ENCODE assay signal across 8 cellular contexts in the genomic region with DNA sequence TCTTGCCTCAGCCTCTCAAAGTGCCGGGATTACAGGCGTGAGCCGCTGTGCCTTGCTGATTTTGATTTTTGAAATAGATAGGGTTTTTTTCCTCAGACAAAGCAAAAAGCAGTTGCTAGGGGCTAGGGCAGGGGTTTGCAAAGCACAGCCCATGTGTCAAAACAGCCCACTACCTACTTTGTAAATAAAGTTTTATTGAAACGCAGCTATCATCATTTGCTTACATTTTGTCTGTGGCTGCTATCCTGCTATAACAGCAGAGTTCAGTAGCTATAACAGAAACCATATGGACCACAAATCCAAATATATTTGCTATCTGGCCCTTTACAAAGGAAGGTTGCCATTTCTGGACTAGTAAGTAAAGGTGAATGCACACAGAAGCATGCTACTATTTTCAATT.
"Had no signal": no experiment of that assay in that cellular context is flagged by ENCODE, and none has a peak within 500 bp of the region (broad histone marks: within the 10 kb centered on the region; RNA-seq: fewer than 3 reads in every experiment).

No MANE protein-coding gene starts in this region.

- H3K4me3 ChIP-seq: HAP-1 had no signal

- H3K27ac Mint-ChIP-seq: HFFc6, IgD-negative memory B cell had no signal

- DNase-seq: GOT3, H7, HFFc6, KG1 had no signal

- H3K9me3 ChIP-seq: HAP-1 had no signal

- H3K36me3 ChIP-seq: HAP-1 had no signal

- H3K27ac ChIP-seq: HL-60 had no signal

- H3K9me3 Mint-ChIP-seq: HFFc6, IgD-negative memory B cell had no signal

- H3K36me3 Mint-ChIP-seq: IgD-negative memory B cell had no signal

- ATAC-seq: HCT116 had no signal

- H3K4me3 Mint-ChIP-seq: HFFc6, IgD-negative memory B cell had no signal
